Comparison of ENCODE assay signal across 24 cellular contexts in the genomic region with DNA sequence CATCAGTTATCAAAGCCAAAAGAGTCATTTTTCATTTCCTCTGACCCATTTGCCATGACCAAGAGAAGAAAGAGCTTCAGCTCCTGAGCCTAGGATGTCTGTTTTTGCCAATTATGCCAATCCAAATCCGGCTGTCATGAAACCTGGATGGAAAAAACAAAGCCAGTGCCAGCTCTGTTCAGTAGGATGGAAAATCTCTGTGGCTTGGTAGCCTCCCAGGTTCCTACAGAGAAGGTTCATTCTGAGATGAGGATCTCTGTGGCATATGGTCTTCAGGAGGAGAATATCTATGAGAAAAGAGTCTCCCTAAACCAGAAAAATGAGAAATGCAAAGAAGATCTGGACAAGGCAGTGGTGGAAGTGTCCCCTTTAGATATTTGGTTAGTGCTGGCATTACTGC.
"Had no signal": no experiment of that assay in that cellular context is flagged by ENCODE, and none has a peak within 500 bp of the region (broad histone marks: within the 10 kb centered on the region; RNA-seq: fewer than 3 reads in every experiment).

No MANE protein-coding gene starts in this region.

- FAIRE-seq: islet of Langerhans, kidney, small intestine had no signal

- H3K27ac Mint-ChIP-seq: immature natural killer cell; mesothelial cell of epicardium; naive B cell; natural killer cell; nephron progenitor cell; neural progenitor cell; stimulated activated memory B cell treated with anti-CD40 and anti-IgM and Interleukin-4, amounts not matched to agents 10 μg/mL and 1 μg/mL and 100 μg/mL, for 72 hours; stimulated activated naive CD8-positive, alpha-beta T cell treated with anti-CD3 and anti-CD28 coated beads, Interleukin-15, amount 100 ng/mL, for 72 hours; type B pancreatic cell had no signal

- H3K9me3 Mint-ChIP-seq: mesothelial cell of epicardium; nephron progenitor cell; neural progenitor cell; stimulated activated naive CD8-positive, alpha-beta T cell treated with anti-CD3 and anti-CD28 coated beads, Interleukin-15, amount 100 ng/mL, for 72 hours; type B pancreatic cell had no signal

- H3K27me3 Mint-ChIP-seq: naive B cell; stimulated activated memory B cell treated with anti-CD40 and anti-IgM and Interleukin-4, amounts not matched to agents 10 μg/mL and 1 μg/mL and 100 μg/mL, for 72 hours; stimulated activated naive CD8-positive, alpha-beta T cell treated with anti-CD3 and anti-CD28 coated beads, Interleukin-15, amount 100 ng/mL, for 72 hours; type B pancreatic cell had no signal

- H3K36me3 Mint-ChIP-seq: immature natural killer cell; mesothelial cell of epicardium; naive B cell; natural killer cell; neural progenitor cell; stimulated activated memory B cell treated with anti-CD40 and anti-IgM and Interleukin-4, amounts not matched to agents 10 μg/mL and 1 μg/mL and 100 μg/mL, for 72 hours; type B pancreatic cell had no signal

- H3K4me1 Mint-ChIP-seq: immature natural killer cell; mesothelial cell of epicardium; naive B cell; natural killer cell; nephron progenitor cell; neural progenitor cell; stimulated activated memory B cell treated with anti-CD40 and anti-IgM and Interleukin-4, amounts not matched to agents 10 μg/mL and 1 μg/mL and 100 μg/mL, for 72 hours; stimulated activated naive CD8-positive, alpha-beta T cell treated with anti-CD3 and anti-CD28 coated beads, Interleukin-15, amount 100 ng/mL, for 72 hours had no signal

- H3K4me3 Mint-ChIP-seq: immature natural killer cell; mesothelial cell of epicardium; naive B cell; natural killer cell; nephron progenitor cell; neural progenitor cell; stimulated activated memory B cell treated with anti-CD40 and anti-IgM and Interleukin-4, amounts not matched to agents 10 μg/mL and 1 μg/mL and 100 μg/mL, for 72 hours; stimulated activated naive CD8-positive, alpha-beta T cell treated with anti-CD3 and anti-CD28 coated beads, Interleukin-15, amount 100 ng/mL, for 72 hours; type B pancreatic cell had no signal

- DNase-seq: immature natural killer cell; kidney; left colon; left ventricle myocardium inferior; mesendoderm; naive B cell; natural killer cell; nephron progenitor cell; ovary; posterior cingulate gyrus; retina; right cardiac atrium; sigmoid colon; small intestine; spleen; stimulated activated CD4-positive, alpha-beta T cell treated with anti-CD3 and anti-CD28 coated beads, Interleukin-4, amount 100 ng/mL, for 24 hours; stimulated activated naive CD4-positive, alpha-beta T cell treated with Interleukin-2 at 50 U/mL for 16 hours; stimulated activated naive CD8-positive, alpha-beta T cell treated with anti-CD3 and anti-CD28 coated beads, Interleukin-15, amount 100 ng/mL, for 72 hours; uterus had no signal
